ENCODE assay signal across 10 cellular contexts in genomic region chr7:113113912-113114311, GRCh38.
A peak's percentile ranks its signal among the peaks of the same experiment; 100 is the strongest.
DNase-seq lines count a peak whose midpoint lies in the region; ATAC-seq, FAIRE-seq and TF ChIP-seq lines count a peak whose summit lies in the region.
"Had no signal": no experiment of that assay in that cellular context is flagged by ENCODE, and none has a peak within 500 bp of the region (broad histone marks: within the 10 kb centered on the region; RNA-seq: fewer than 3 reads in every experiment).

No MANE protein-coding gene starts in this region.

- no peaks in the 10 kb centered on the region for H3K9me3 ChIP-seq in Loucy (ENCODE audit: insufficient read depth, low read depth, low read length)
- H3K9me3 ChIP-seq: ovary had no signal

- no peak overlapping the region for H2AFZ ChIP-seq in Loucy (ENCODE audit: low read length)

- H3K4me1 ChIP-seq in Loucy (ENCODE audit: insufficient read depth, low read length, poor library complexity, severe bottlenecking) = peaks cover 10% of the 10 kb centered on the region

- H3F3A ChIP-seq in Loucy (ENCODE audit: low read depth) = no peaks in the 10 kb centered on the region

- no peaks in the 10 kb centered on the region for H4K20me1 ChIP-seq in Loucy (ENCODE audit: insufficient read depth, low read length, poor library complexity, severe bottlenecking)

- peak; percentile 37 for DNase-seq in ELF-1 (ENCODE audit: low read depth, low spot score)
- peak; percentile 27 for DNase-seq in fibroblast of mammary gland (ENCODE audit: low read depth)
- DNase-seq in HuH-7 (ENCODE audit: low spot score) = no peak
- DNase-seq in SHP77 (lab: John Stamatoyannopoulos, UW) = no peak
- no peak for DNase-seq in SIG-M5 treated with dmso at 0.1 percent for 504 hours (lab: John Stamatoyannopoulos, UW; ENCODE audit: unreplicated experiment)
- no peak for DNase-seq in urothelium cell line (ENCODE audit: low spot score)
- DNase-seq: ovary, SIG-M5 had no signal

- no peaks in the 10 kb centered on the region for H3K9me2 ChIP-seq in Loucy (replicated peaks; ENCODE audit: low read depth, low read length)

- no peak overlapping the region for H3K4me2 ChIP-seq in Loucy (ENCODE audit: low read depth, low read length, poor library complexity, severe bottlenecking)

- no peaks in the 10 kb centered on the region for H3K36me3 ChIP-seq in Loucy (ENCODE audit: insufficient read depth, low read length)
- H3K36me3 ChIP-seq: ovary had no signal

- TF ChIP-seq CTCF in Loucy (conservative IDR thresholded peaks at IDR 0.05; ENCODE audit: low read length) (peak; percentile 46), fibroblast of mammary gland (conservative IDR thresholded peaks at IDR 0.05; ENCODE audit: control insufficient read depth, insufficient read depth, low read depth, low read length) (peak; percentile 16)

- ATAC-seq in GM19438 (IDR thresholded peaks at IDR 0.05; ENCODE audit: low read depth, unreplicated experiment) = peak; percentile 27

- H3K27me3 ChIP-seq in Loucy (ENCODE audit: insufficient read depth, low read length, poor library complexity, severe bottlenecking) = no peaks in the 10 kb centered on the region
- H3K27me3 ChIP-seq: ovary had no signal

- H3K4me3 ChIP-seq in Loucy (ENCODE audit: low read length, poor library complexity, severe bottlenecking) (no peak overlapping the region), fibroblast of mammary gland (ENCODE audit: control insufficient read depth, low read depth, low read length) (no peak overlapping the region)
- H3K4me3 ChIP-seq: ovary had no signal

- H3K79me2 ChIP-seq in Loucy (ENCODE audit: insufficient read depth, low read length) = peaks cover 5% of the 10 kb centered on the region

- H3K9ac ChIP-seq in Loucy (ENCODE audit: low read depth, low read length, poor library complexity, severe bottlenecking) = no peak overlapping the region

- FAIRE-seq in urothelium cell line (lab: Jason Lieb, UNC) = no peak

Comparison
In these comparisons a context has a peak if more than half of its experiments do, and no peak if none do; other contexts are left out.
1. DNase-seq: peak in ELF-1 (single experiment) and fibroblast of mammary gland (single experiment); none in HuH-7 (single experiment), SHP77 (0 of 2), SIG-M5 treated with dmso at 0.1 percent for 504 hours (single experiment) and urothelium cell line (single experiment).